In genomic region chr4:94387965-94388364, GRCh38 we compare ENCODE assay signal across 8 cellular contexts. TPM values are rescaled to one million over a fixed set of nuclear protein-coding genes. Genes with fewer than 3 reads are reported as not detected.
"Had no signal": no experiment of that assay in that cellular context is flagged by ENCODE, and none has a peak within 500 bp of the region (broad histone marks: within the 10 kb centered on the region; RNA-seq: fewer than 3 reads in every experiment).

No MANE protein-coding gene starts in this region.

RNA-seq across cellular contexts. Expression of gene HPGDS, which starts 45.3 kb away (rescaled TPM):
- total RNA-seq: OCI-LY7, PC-3, PC-9, RPMI7951, SJCRH30, SJSA1, SK-MEL-5 had no signal
- polyA plus RNA-seq: SK-N-SH had no signal
